Comparison of ENCODE assay signal across 16 cellular contexts in the genomic region with DNA sequence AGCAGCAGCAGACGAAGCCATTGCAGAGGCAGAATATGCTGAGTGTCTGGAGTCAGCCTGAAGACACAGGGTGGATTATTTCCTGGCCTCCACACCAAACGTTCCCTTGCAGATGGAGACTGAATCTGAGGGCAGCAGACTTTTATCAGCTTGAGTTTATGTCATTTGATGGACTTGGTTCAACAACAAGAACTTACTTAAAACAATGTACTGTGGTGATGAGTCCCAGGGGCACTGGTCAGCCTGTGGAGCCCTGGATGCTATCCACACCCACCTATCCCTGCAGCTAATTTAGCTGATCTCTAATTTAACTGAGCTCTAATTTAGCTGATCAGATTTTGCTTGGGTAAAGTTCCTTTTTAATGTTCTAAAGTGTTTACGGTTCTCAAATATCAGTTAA.
"Had no signal": no experiment of that assay in that cellular context is flagged by ENCODE, and none has a peak within 500 bp of the region (broad histone marks: within the 10 kb centered on the region; RNA-seq: fewer than 3 reads in every experiment).

No MANE protein-coding gene starts in this region.

- H3K27ac Mint-ChIP-seq: activated naive CD8-positive, alpha-beta T cell treated with anti-CD3 and anti-CD28 coated beads, Interleukin-2, amount 10 ng/mL, durations not matched to agents 7 days and 5 days; activated T-helper 2 cell treated with anti-CD3 and anti-CD28 coated beads, Interferon-gamma antibody, Interleukin-2, Interleukin-4, amounts not matched to agents 10 μg/mL and 5 μg/mL and 100 μg/mL, durations not matched to agents 14 hours and 24 hours and 36 hours; T-helper 2 cell treated with Interferon-gamma antibody and Interleukin-4, amounts not matched to agents 5 μg/mL and 100 μg/mL, for 36 hours had no signal

- H3K27me3 ChIP-seq: left lung, spleen, suprapubic skin, upper lobe of left lung had no signal

- H3K4me3 ChIP-seq: left lung, spleen, suprapubic skin, upper lobe of left lung had no signal

- ATAC-seq: activated CD4-positive, CD25-positive, alpha-beta regulatory T cell treated with anti-CD3 and anti-CD28 coated beads, Interleukin-2, amount 50 U/mL, for 24 hours; foreskin keratinocyte; left lung had no signal

- H3K9me3 Mint-ChIP-seq: activated naive CD8-positive, alpha-beta T cell treated with anti-CD3 and anti-CD28 coated beads, Interleukin-2, amount 10 ng/mL, durations not matched to agents 7 days and 5 days; activated T-helper 2 cell treated with anti-CD3 and anti-CD28 coated beads, Interferon-gamma antibody, Interleukin-2, Interleukin-4, amounts not matched to agents 10 μg/mL and 5 μg/mL and 100 μg/mL, durations not matched to agents 14 hours and 24 hours and 36 hours; T-helper 2 cell treated with Interferon-gamma antibody and Interleukin-4, amounts not matched to agents 5 μg/mL and 100 μg/mL, for 36 hours had no signal

- H3K4me3 Mint-ChIP-seq: activated naive CD8-positive, alpha-beta T cell treated with anti-CD3 and anti-CD28 coated beads, Interleukin-2, amount 10 ng/mL, durations not matched to agents 7 days and 5 days; T-helper 2 cell treated with Interferon-gamma antibody and Interleukin-4, amounts not matched to agents 5 μg/mL and 100 μg/mL, for 36 hours had no signal

- H3K4me1 ChIP-seq: foreskin keratinocyte, left lung, suprapubic skin, upper lobe of left lung had no signal

- DNase-seq: activated CD4-positive, alpha-beta T cell treated with anti-CD3 and anti-CD28 coated beads, Interleukin-2, amount 50 U/mL, for 48 hours; activated CD8-positive, alpha-beta memory T cell treated with anti-CD3 and anti-CD28 coated beads, Interleukin-2, amount 50 U/mL, for 48 hours; activated naive CD8-positive, alpha-beta T cell treated with anti-CD3 and anti-CD28 coated beads, Interleukin-2, amount 10 ng/mL, durations not matched to agents 7 days and 5 days; foreskin keratinocyte; head of caudate nucleus; left lung; right cardiac atrium; SIG-M5; spleen; stimulated activated CD4-positive, alpha-beta T cell treated with anti-CD3 and anti-CD28 coated beads, Interleukin-1b, Interleukin-23, amount 100 ng/mL, for 48 hours; stimulated activated naive CD4-positive, alpha-beta T cell had no signal

- H3K27ac ChIP-seq: foreskin keratinocyte, left lung, suprapubic skin, upper lobe of left lung had no signal

- H3K9me3 ChIP-seq: left lung, spleen, suprapubic skin, upper lobe of left lung had no signal

- H3K27me3 Mint-ChIP-seq: activated naive CD8-positive, alpha-beta T cell treated with anti-CD3 and anti-CD28 coated beads, Interleukin-2, amount 10 ng/mL, durations not matched to agents 7 days and 5 days had no signal
